Comparison of ENCODE assay signal across 9 cellular contexts in the genomic region with DNA sequence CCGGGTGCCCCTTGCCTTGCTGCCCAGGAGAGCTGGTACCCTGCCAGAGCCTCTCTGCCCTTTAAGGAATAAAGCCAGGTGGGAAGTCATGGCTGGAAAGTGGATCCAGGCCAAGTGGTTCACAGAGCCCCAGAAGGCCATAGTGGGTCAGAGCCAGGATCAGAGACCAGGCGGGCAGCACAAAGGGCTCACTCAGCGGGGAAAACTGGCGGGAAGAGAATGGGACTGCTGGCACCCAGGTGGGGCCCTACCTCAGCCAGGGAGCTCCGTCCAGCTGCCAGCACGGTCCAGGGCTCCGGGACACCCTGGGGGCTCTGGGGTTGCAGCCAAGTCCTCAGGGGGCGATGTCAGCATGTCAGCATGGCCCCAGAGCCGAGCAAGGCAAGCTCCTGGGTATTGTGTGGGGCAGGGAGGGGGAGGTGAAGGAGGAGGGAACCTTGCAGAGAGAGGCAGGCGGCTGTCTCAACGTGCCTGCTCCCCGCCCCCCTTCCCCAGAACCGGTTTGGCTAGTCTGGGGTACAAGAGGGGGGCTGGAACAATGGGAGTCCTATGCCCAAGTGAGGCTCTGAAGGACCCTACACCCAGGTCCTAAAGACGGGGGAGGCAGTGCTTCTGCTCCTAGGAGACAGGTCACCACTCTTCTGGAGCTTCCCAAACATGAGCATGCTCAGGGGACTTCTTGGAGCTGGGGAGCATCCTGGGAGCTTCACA. TPM values are rescaled to one million over a fixed set of nuclear protein-coding genes. Genes with fewer than 3 reads are reported as not detected.
DNase-seq lines count a peak whose midpoint lies in the region; ATAC-seq, FAIRE-seq and TF ChIP-seq lines count a peak whose summit lies in the region.
"Had no signal": no experiment of that assay in that cellular context is flagged by ENCODE, and none has a peak within 500 bp of the region (broad histone marks: within the 10 kb centered on the region; RNA-seq: fewer than 3 reads in every experiment).

A gene (minus strand): TSS at position 402 of the 711 bp plus-strand sequence. CDS start 3,598 bp downstream, outside the sequence.

- H3K9me3 ChIP-seq in ES-I3 (ENCODE audit: control insufficient read depth, insufficient read depth, low read length) (no peaks in the 10 kb centered on the region), pancreas (no peaks in the 10 kb centered on the region)

- no peaks in the 10 kb centered on the region for H3K27me3 ChIP-seq in pancreas

- intact Hi-C loops in pancreas (cut with DNase I): no loop called here

- peak within 1 kb of the TSS; percentile 61 to 84 (median 70) for H3K27ac ChIP-seq in pancreas

- TF ChIP-seq CTCF in epithelial cell of proximal tubule (conservative IDR thresholded peaks at IDR 0.05; ENCODE audit: low read depth, low read length): no peak
- TF ChIP-seq CTCF in pancreas (IDR thresholded peaks at IDR 0.05): no peak

- H3K4me3 ChIP-seq in epithelial cell of proximal tubule (ENCODE audit: low read depth, low read length) (no peak within 1 kb of the TSS), pancreas (peak within 1 kb of the TSS in 2 of 4 donors; percentile 21 to 37)

- DNase-seq in NCI-H2029 treated with DMSO at 0.1 percent for 48 hours (lab: John Stamatoyannopoulos, UW) (peak; percentile 28), epithelial cell of proximal tubule (ENCODE audit: low read depth) (no peak), pancreas (peak; percentile 73 to 90 (median 81)), SIG-M5 (lab: John Stamatoyannopoulos, UW) (no peak), SKM-1 (lab: John Stamatoyannopoulos, UW; ENCODE audit: unreplicated experiment) (no peak), dermis blood vessel endothelial cell (no peak)

- 9 to 13% methylated on average over 14 of the region's 14 CpGs for WGBS in pancreas, 2 donors

- no peaks in the 10 kb centered on the region for H3K36me3 ChIP-seq in ES-I3 (ENCODE audit: insufficient read depth, low read length)
- H3K36me3 ChIP-seq in pancreas: no peaks in the 10 kb centered on the region

- ATAC-seq in pancreas (peak; percentile 24 to 59 (median 40)), GM18858 (IDR thresholded peaks at IDR 0.05; ENCODE audit: unreplicated experiment) (no peak)

- peak within 1 kb of the TSS; percentile 34; the same call in 1 of the 2 replicates for H3K9ac ChIP-seq in ES-I3 (ENCODE audit: low read depth, low read length)

- H3K4me1 ChIP-seq in ES-I3 (ENCODE audit: insufficient read depth, low read length): peaks cover 5% of the 10 kb centered on the region
- peaks cover 7 to 23% (median 8%) of the 10 kb centered on the region in 3 donors for H3K4me1 ChIP-seq in pancreas

- no peak for FAIRE-seq in pancreas (lab: Jason Lieb, UNC)
- FAIRE-seq: urothelium cell line had no signal

RNA-seq across cellular contexts. Expression of the gene that starts here (rescaled TPM):
- total RNA-seq in epithelial cell of proximal tubule (7.9 and 14.3 TPM in 2 replicates), pancreas (10 to 100 TPM in 2 of 6 donors, 1 to 10 TPM in 4; 5.0 to 10.7 (median 7.9) TPM), dermis blood vessel endothelial cell (2.7 and 3.3 TPM in 2 replicates)
- 10 to 100 TPM; 15.6 to 17.1 TPM for polyA plus RNA-seq in pancreas

Comparison
In these comparisons a context has a peak if more than half of its experiments do, and no peak if none do; other contexts are left out.
1. DNase-seq: peak in NCI-H2029 treated with DMSO at 0.1 percent for 48 hours (single experiment) and pancreas (6 of 6); none in epithelial cell of proximal tubule (single experiment), SIG-M5 (single experiment), SKM-1 (single experiment) and dermis blood vessel endothelial cell (single experiment).